ENCODE assay signal across 27 cellular contexts in genomic region chr9:137843355-137843754, GRCh38. TPM values are rescaled to one million over a fixed set of nuclear protein-coding genes. Genes with fewer than 3 reads are reported as not detected.
"Had no signal": no experiment of that assay in that cellular context is flagged by ENCODE, and none has a peak within 500 bp of the region (broad histone marks: within the 10 kb centered on the region; RNA-seq: fewer than 3 reads in every experiment).

No MANE protein-coding gene starts in this region.

- H3K4me1 ChIP-seq: parathyroid adenoma, psoas muscle, right lobe of liver, sigmoid colon, stomach, thyroid gland, tibial nerve, upper lobe of left lung, vagina had no signal

- H3K27ac ChIP-seq: neutrophil, ovary, parathyroid adenoma, psoas muscle, right lobe of liver, sigmoid colon, stomach, thoracic aorta, thyroid gland, tibial nerve, upper lobe of left lung, vagina had no signal

- H3K79me2 ChIP-seq: parathyroid adenoma had no signal

- H2AFZ ChIP-seq: parathyroid adenoma had no signal

- DNase-seq: naive thymus-derived CD4-positive, alpha-beta T cell; natural killer cell; nucleus accumbens; ovary; posterior cingulate gyrus; psoas muscle; right cardiac atrium; right lobe of liver; sigmoid colon; small intestine; stimulated activated CD4-positive, alpha-beta T cell treated with anti-CD3 and anti-CD28 coated beads, Interleukin-15, amount 100 ng/mL, for 24 hours; stimulated activated CD4-positive, alpha-beta T cell treated with anti-CD3 and anti-CD28 coated beads, Interleukin-2, amount 100 ng/mL, for 24 hours; stimulated activated CD4-positive, alpha-beta T cell treated with anti-CD3 and anti-CD28 coated beads, Interleukin-2, amount 100 ng/mL, for 48 hours; stimulated activated CD4-positive, alpha-beta T cell treated with anti-CD3 and anti-CD28 coated beads, Interleukin-4, amount 100 ng/mL, for 24 hours; stimulated activated naive B cell treated with anti-CD40 and anti-IgM and Interleukin-4, amounts not matched to agents 10 μg/mL and 1 μg/mL and 100 μg/mL, for 72 hours; stimulated activated naive CD4-positive, alpha-beta T cell treated with Interleukin-2 at 50 U/mL for 16 hours; stomach; thyroid gland; upper lobe of left lung had no signal

- H3K4me3 ChIP-seq: ovary, psoas muscle, right lobe of liver, sigmoid colon, stomach, thoracic aorta, thyroid gland, tibial nerve, upper lobe of left lung, vagina had no signal

- ATAC-seq: naive thymus-derived CD4-positive, alpha-beta T cell; natural killer cell; psoas muscle; right cardiac atrium; right lobe of liver; stimulated activated effector memory CD8-positive, alpha-beta T cell treated with anti-CD3 and anti-CD28 coated beads, Interleukin-12 subunit alpha, Interleukin-12 subunit beta, amount 100 ng/mL, for 72 hours; stimulated activated naive B cell treated with anti-CD40 and anti-IgM and Interleukin-4, amounts not matched to agents 10 μg/mL and 1 μg/mL and 100 μg/mL, for 72 hours had no signal

- H3K27me3 ChIP-seq: neutrophil, ovary, right lobe of liver, sigmoid colon, stomach, thyroid gland, tibial nerve, upper lobe of left lung, vagina had no signal

- H3K9me3 ChIP-seq: neutrophil, ovary, psoas muscle, right lobe of liver, sigmoid colon, thoracic aorta, thyroid gland, upper lobe of left lung, vagina had no signal

- H3K36me3 ChIP-seq: neutrophil, ovary, right lobe of liver, sigmoid colon, thoracic aorta, thyroid gland, upper lobe of left lung, vagina had no signal

RNA-seq across cellular contexts. Expression of gene CACNA1B, which starts 34.2 kb away (rescaled TPM):
- total RNA-seq: omental fat pad, right lobe of liver, subcutaneous adipose tissue had no signal
